Comparison of ENCODE assay signal across 6 cellular contexts in genomic region chr11:56056366-56056765, GRCh38. TPM values are rescaled to one million over a fixed set of nuclear protein-coding genes. Genes with fewer than 3 reads are reported as not detected.
"Had no signal": no experiment of that assay in that cellular context is flagged by ENCODE, and none has a peak within 500 bp of the region (broad histone marks: within the 10 kb centered on the region; RNA-seq: fewer than 3 reads in every experiment).

No MANE protein-coding gene starts in this region.

RNA-seq across cellular contexts. Expression of gene OR5AS1, which starts 28.9 kb away (rescaled TPM):
- total RNA-seq: GM23248, H4, H7, HepG2, HT-29 had no signal
- polyA plus RNA-seq: GM23248, HepG2, IgD-negative memory B cell had no signal

RNA-seq across cellular contexts. Expression of gene OR8I2, which starts 36.7 kb away (rescaled TPM):
- total RNA-seq: GM23248, H4, H7, HepG2, HT-29 had no signal
- polyA plus RNA-seq: GM23248, HepG2, IgD-negative memory B cell had no signal

RNA-seq across cellular contexts. Expression of gene OR8H2, which starts 47.1 kb away (rescaled TPM):
- total RNA-seq: GM23248, H4, H7, HepG2, HT-29 had no signal
- polyA plus RNA-seq: GM23248, HepG2, IgD-negative memory B cell had no signal
